Comparison of ENCODE assay signal across 1 cellular context in the genomic region with DNA sequence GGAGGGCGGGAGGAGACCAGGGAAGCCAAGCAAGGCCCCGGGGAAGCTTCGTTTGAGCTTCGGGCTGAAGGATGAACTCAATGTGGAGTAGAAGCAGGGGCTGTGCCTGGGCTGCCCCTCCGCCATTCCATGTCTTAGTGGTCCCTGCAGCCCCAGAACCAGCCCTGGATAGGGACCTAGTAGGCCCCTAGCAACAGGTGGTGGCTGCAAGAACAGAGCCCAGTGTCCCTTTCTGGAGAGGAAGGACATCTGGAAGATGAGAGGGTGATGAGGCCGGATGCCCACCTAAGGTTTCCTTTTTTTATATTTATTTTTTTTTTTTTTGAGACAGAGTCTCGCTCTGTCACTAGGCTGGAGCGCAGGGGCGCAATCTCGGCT.
TF ChIP-seq lines count a peak whose summit lies in the region.

No MANE protein-coding gene starts in this region.

TF ChIP-seq in HCT116, 20 proteins besides CTCF, POLR2A, EP300 and RAD21 (continued from another document):
- TF ChIP-seq, protein P1, sequence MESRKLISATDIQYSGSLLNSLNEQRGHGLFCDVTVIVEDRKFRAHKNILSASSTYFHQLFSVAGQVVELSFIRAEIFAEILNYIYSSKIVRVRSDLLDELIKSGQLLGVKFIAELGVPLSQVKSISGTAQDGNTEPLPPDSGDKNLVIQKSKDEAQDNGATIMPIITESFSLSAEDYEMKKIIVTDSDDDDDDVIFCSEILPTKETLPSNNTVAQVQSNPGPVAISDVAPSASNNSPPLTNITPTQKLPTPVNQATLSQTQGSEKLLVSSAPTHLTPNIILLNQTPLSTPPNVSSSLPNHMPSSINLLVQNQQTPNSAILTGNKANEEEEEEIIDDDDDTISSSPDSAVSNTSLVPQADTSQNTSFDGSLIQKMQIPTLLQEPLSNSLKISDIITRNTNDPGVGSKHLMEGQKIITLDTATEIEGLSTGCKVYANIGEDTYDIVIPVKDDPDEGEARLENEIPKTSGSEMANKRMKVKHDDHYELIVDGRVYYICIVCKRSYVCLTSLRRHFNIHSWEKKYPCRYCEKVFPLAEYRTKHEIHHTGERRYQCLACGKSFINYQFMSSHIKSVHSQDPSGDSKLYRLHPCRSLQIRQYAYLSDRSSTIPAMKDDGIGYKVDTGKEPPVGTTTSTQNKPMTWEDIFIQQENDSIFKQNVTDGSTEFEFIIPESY (IDR thresholded peaks at IDR 0.05; ENCODE audit: extremely low read depth, insufficient replicate concordance, low read length) = no peak
- TF ChIP-seq EZH2phosphoT487 (IDR thresholded peaks at IDR 0.05; ENCODE audit: borderline replicate concordance) (no peak), CBX3 (IDR thresholded peaks at IDR 0.05; ENCODE audit: low read depth) (no peak), ATF3 (IDR thresholded peaks at IDR 0.05) (no peak), SP1 (IDR thresholded peaks at IDR 0.05; ENCODE audit: low read depth) (no peak), POLR2AphosphoS5 (IDR thresholded peaks at IDR 0.05; ENCODE audit: low read depth, low read length) (no peak), CEBPB (IDR thresholded peaks at IDR 0.05; ENCODE audit: low read depth) (no peak), ELF1 (IDR thresholded peaks at IDR 0.05; ENCODE audit: borderline replicate concordance, low read depth) (no peak), EZH2 (IDR thresholded peaks at IDR 0.05) (no peak)
- TF ChIP-seq, protein P2, sequence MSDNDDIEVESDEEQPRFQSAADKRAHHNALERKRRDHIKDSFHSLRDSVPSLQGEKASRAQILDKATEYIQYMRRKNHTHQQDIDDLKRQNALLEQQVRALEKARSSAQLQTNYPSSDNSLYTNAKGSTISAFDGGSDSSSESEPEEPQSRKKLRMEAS (IDR thresholded peaks at IDR 0.05) = no peak
TF ChIP-seq in HCT116: peak in this region for 0.
